8 cellular contexts compared by ENCODE assay signal in the genomic region with DNA sequence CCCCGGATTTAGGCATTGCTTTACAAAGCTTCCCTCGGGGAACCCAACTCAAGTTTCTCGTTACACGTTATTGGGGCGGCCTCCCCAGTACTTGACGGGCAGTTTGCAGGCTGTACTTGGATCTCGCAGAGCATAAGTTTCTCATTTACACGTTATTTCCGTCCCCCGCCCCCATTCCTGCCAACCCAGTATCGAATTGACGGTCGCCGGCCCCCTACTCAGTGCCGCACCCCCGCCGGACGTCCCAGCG. TPM values are rescaled to one million over a fixed set of nuclear protein-coding genes. Genes with fewer than 3 reads are reported as not detected.
A peak's percentile ranks its signal among the peaks of the same experiment; 100 is the strongest.
DNase-seq lines count a peak whose midpoint lies in the region; ATAC-seq and TF ChIP-seq lines count a peak whose summit lies in the region.

No MANE protein-coding gene starts in this region.

- H3K27ac ChIP-seq in left lung (peak overlapping the region; percentile 99), thymus (ENCODE audit: low read depth) (peak overlapping the region; percentile 100)

- no peak for ATAC-seq in activated naive CD8-positive, alpha-beta T cell treated with anti-CD3 and anti-CD28 coated beads, Interleukin-2, amount 50 U/mL, for 24 hours
- no peak for ATAC-seq in left lung
- no peak for ATAC-seq in GM18861 (IDR thresholded peaks at IDR 0.05; ENCODE audit: unreplicated experiment)

- no peak for TF ChIP-seq CTCF in left lung (IDR thresholded peaks at IDR 0.05)

- H3K27me3 Mint-ChIP-seq in activated T-cell treated with anti-CD3 and anti-CD28 coated beads, Interleukin-2, amount 50 U/mL, for 24 hours: no peaks in the 10 kb centered on the region
- H3K27me3 Mint-ChIP-seq in activated naive CD8-positive, alpha-beta T cell treated with anti-CD3 and anti-CD28 coated beads, Interleukin-2, amount 50 U/mL, for 24 hours: peaks cover 9% of the 10 kb centered on the region

- peak overlapping the region; percentile 100 for H3K27ac Mint-ChIP-seq in activated T-cell treated with anti-CD3 and anti-CD28 coated beads, Interleukin-2, amount 50 U/mL, for 24 hours
- H3K27ac Mint-ChIP-seq in activated naive CD8-positive, alpha-beta T cell treated with anti-CD3 and anti-CD28 coated beads, Interleukin-2, amount 50 U/mL, for 24 hours: peak overlapping the region; percentile 100

- peaks cover 2% of the 10 kb centered on the region for H3K9me3 Mint-ChIP-seq in activated T-cell treated with anti-CD3 and anti-CD28 coated beads, Interleukin-2, amount 50 U/mL, for 24 hours
- H3K9me3 Mint-ChIP-seq in activated naive CD8-positive, alpha-beta T cell treated with anti-CD3 and anti-CD28 coated beads, Interleukin-2, amount 50 U/mL, for 24 hours: no peaks in the 10 kb centered on the region

- peak overlapping the region; percentile 66 to 92 for H3K4me3 ChIP-seq in left lung
- peak overlapping the region; percentile 82 for H3K4me3 ChIP-seq in thymus (ENCODE audit: low read length)

- H3K36me3 ChIP-seq in left lung (peaks cover 0 to 31% of the 10 kb centered on the region in 2 donors), thymus (ENCODE audit: control insufficient read depth, insufficient read depth) (peaks cover 15% of the 10 kb centered on the region)

- H3K4me1 ChIP-seq in left lung (peaks cover 16 to 68% of the 10 kb centered on the region in 2 donors), thymus (ENCODE audit: control insufficient read depth, insufficient read depth, low read length) (peaks cover 9% of the 10 kb centered on the region)

- under 1% methylated on average over 19 of the region's 19 CpGs for WGBS in thymus

- peaks cover 72% of the 10 kb centered on the region for H3K4me1 Mint-ChIP-seq in activated T-cell treated with anti-CD3 and anti-CD28 coated beads, Interleukin-2, amount 50 U/mL, for 24 hours (ENCODE audit: low read depth)
- peaks cover 75% of the 10 kb centered on the region for H3K4me1 Mint-ChIP-seq in activated naive CD8-positive, alpha-beta T cell treated with anti-CD3 and anti-CD28 coated beads, Interleukin-2, amount 50 U/mL, for 24 hours

- peak overlapping the region; percentile 99 for H3K4me3 Mint-ChIP-seq in activated T-cell treated with anti-CD3 and anti-CD28 coated beads, Interleukin-2, amount 50 U/mL, for 24 hours
- peak overlapping the region; percentile 99 for H3K4me3 Mint-ChIP-seq in activated naive CD8-positive, alpha-beta T cell treated with anti-CD3 and anti-CD28 coated beads, Interleukin-2, amount 50 U/mL, for 24 hours

- H3K9me3 ChIP-seq in left lung: no peaks in the 10 kb centered on the region
- no peaks in the 10 kb centered on the region for H3K9me3 ChIP-seq in thymus (ENCODE audit: control insufficient read depth)

- no peak for DNase-seq in activated T-cell treated with anti-CD3 and anti-CD28 coated beads, Interleukin-2, amount 50 U/mL, for 24 hours
- no peak for DNase-seq in activated T-cell treated with anti-CD3 and anti-CD28 coated beads for 4 hours
- DNase-seq in activated naive CD8-positive, alpha-beta T cell treated with anti-CD3 and anti-CD28 coated beads, Interleukin-2, amount 50 U/mL, for 24 hours: no peak
- DNase-seq in left lung: no peak
- DNase-seq in NCI-H2029 (lab: John Stamatoyannopoulos, UW): no peak
- DNase-seq in posterior cingulate gyrus: no peak

- peaks cover 79% of the 10 kb centered on the region for H3K36me3 Mint-ChIP-seq in activated T-cell treated with anti-CD3 and anti-CD28 coated beads, Interleukin-2, amount 50 U/mL, for 24 hours (ENCODE audit: low read depth)
- H3K36me3 Mint-ChIP-seq in activated naive CD8-positive, alpha-beta T cell treated with anti-CD3 and anti-CD28 coated beads, Interleukin-2, amount 50 U/mL, for 24 hours (ENCODE audit: low read depth): peaks cover 47% of the 10 kb centered on the region

- H3K27me3 ChIP-seq in left lung (no peaks in the 10 kb centered on the region), thymus (ENCODE audit: control insufficient read depth, insufficient read depth) (no peaks in the 10 kb centered on the region)

- intact Hi-C loops in left lung (cut with DNase I): no loop called here
- intact Hi-C loops in posterior cingulate gyrus (cut with DNase I): loop anchor here (10.0 kb wide), 1 partner anchor 89 kb away; no protein-coding TSS in a partner anchor

RNA-seq across cellular contexts. Expression of a gene that starts 0.5 kb away (rescaled TPM):
- 10 to 100 TPM; 40.9 to 49.6 TPM for total RNA-seq in left lung
- 36.9 TPM for polyA plus RNA-seq in thymus

RNA-seq across cellular contexts. Expression of a gene that starts 26.5 kb away (rescaled TPM):
- 10 to 100 TPM in 1 of 2 donors, 1 to 10 TPM in 1; 9.6 to 21.5 TPM for total RNA-seq in left lung
- polyA plus RNA-seq in thymus: 22.9 TPM

RNA-seq across cellular contexts. Expression of a gene that starts 38.4 kb away (rescaled TPM):
- total RNA-seq in left lung: not detected
- 0.02 TPM for polyA plus RNA-seq in thymus

RNA-seq across cellular contexts. Expression of a gene that starts 48.0 kb away (rescaled TPM):
- 1 to 10 TPM; 2.2 to 6.3 TPM for total RNA-seq in left lung
- polyA plus RNA-seq in thymus: 3.2 TPM
